Comparison of ENCODE assay signal across 31 cellular contexts in genomic region chr6:87257565-87257964, GRCh38.
"Had no signal": no experiment of that assay in that cellular context is flagged by ENCODE, and none has a peak within 500 bp of the region (broad histone marks: within the 10 kb centered on the region; RNA-seq: fewer than 3 reads in every experiment).

No MANE protein-coding gene starts in this region.

- H3K27ac ChIP-seq: breast epithelium, neutrophil, skin epidermis, testis, WERI-Rb-1 had no signal

- H3K4me1 ChIP-seq: breast epithelium, testis had no signal

- H3K27me3 Mint-ChIP-seq: activated CD4-positive, alpha-beta memory T cell treated with anti-CD3 and anti-CD28 coated beads, Interleukin-2, amount 10 ng/mL, durations not matched to agents 7 days and 5 days; activated CD4-positive, alpha-beta T cell treated with anti-CD3 and anti-CD28 coated beads, Interleukin-2, amount 10 ng/mL, durations not matched to agents 24 days and 14 days; naive B cell; progenitor cell of endocrine pancreas had no signal

- H3K9me3 ChIP-seq: breast epithelium, neutrophil, testis had no signal

- FAIRE-seq: kidney, urothelium cell line had no signal

- H3K4me1 Mint-ChIP-seq: nephron progenitor cell had no signal

- H3K4me3 ChIP-seq: breast epithelium, skin epidermis, testis had no signal

- H3K27me3 ChIP-seq: breast epithelium, neutrophil, testis had no signal

- H3K9me3 Mint-ChIP-seq: activated CD4-positive, alpha-beta memory T cell treated with anti-CD3 and anti-CD28 coated beads, Interleukin-2, amount 10 ng/mL, durations not matched to agents 7 days and 5 days; immature natural killer cell had no signal

- DNase-seq: activated CD4-positive, alpha-beta memory T cell treated with anti-CD3 and anti-CD28 coated beads, Interleukin-2, amount 10 ng/mL, durations not matched to agents 7 days and 5 days; activated CD4-positive, alpha-beta T cell treated with anti-CD3 and anti-CD28 coated beads, Interleukin-2, amount 10 ng/mL, durations not matched to agents 24 days and 14 days; activated CD4-positive, CD25-positive, alpha-beta regulatory T cell treated with anti-CD3 and anti-CD28 coated beads, Interleukin-2, amount 50 U/mL, for 72 hours; activated CD8-positive, alpha-beta memory T cell treated with anti-CD3 and anti-CD28 coated beads, Interleukin-2, amount 50 U/mL, for 48 hours; activated naive CD4-positive, alpha-beta T cell; activated T-cell treated with anti-CD3 and anti-CD28 coated beads, Interleukin-2, amount 50 U/mL, for 48 hours; central memory CD4-positive, alpha-beta T cell; foreskin fibroblast; head of caudate nucleus; hippocampal formation; immature natural killer cell; kidney; left colon; mammary epithelial cell; naive B cell; nephron progenitor cell; stimulated activated CD4-positive, alpha-beta T cell treated with anti-CD3 and anti-CD28 coated beads, Interleukin-12 subunit alpha, Interleukin-12 subunit beta, amount 100 ng/mL, for 4 hours; stimulated activated CD4-positive, alpha-beta T cell treated with anti-CD3 and anti-CD28 coated beads, Interleukin-4, amount 100 ng/mL, for 1 hour; stimulated activated naive CD8-positive, alpha-beta T cell treated with anti-CD3 and anti-CD28 coated beads, Interleukin-15, Interleukin-2, amounts not matched to agents 100 U/mL and 50 U/mL, for 24 hours; testis; trophoblast cell; WERI-Rb-1 had no signal

- H3K4me3 Mint-ChIP-seq: activated CD4-positive, alpha-beta memory T cell treated with anti-CD3 and anti-CD28 coated beads, Interleukin-2, amount 10 ng/mL, durations not matched to agents 7 days and 5 days; activated CD4-positive, alpha-beta T cell treated with anti-CD3 and anti-CD28 coated beads, Interleukin-2, amount 10 ng/mL, durations not matched to agents 24 days and 14 days; immature natural killer cell; naive B cell; nephron progenitor cell had no signal

- ATAC-seq: activated naive CD4-positive, alpha-beta T cell treated with anti-CD3 and anti-CD28 coated beads, Interleukin-2, amount 50 U/mL, for 72 hours; esophagus mucosa; left colon; sciatic nerve; stimulated activated naive CD8-positive, alpha-beta T cell treated with anti-CD3 and anti-CD28 coated beads, Interleukin-15, Interleukin-2, amounts not matched to agents 100 U/mL and 50 U/mL, for 24 hours had no signal

- H3K27ac Mint-ChIP-seq: activated CD4-positive, alpha-beta memory T cell treated with anti-CD3 and anti-CD28 coated beads, Interleukin-2, amount 10 ng/mL, durations not matched to agents 7 days and 5 days; activated CD4-positive, alpha-beta T cell treated with anti-CD3 and anti-CD28 coated beads, Interleukin-2, amount 10 ng/mL, durations not matched to agents 24 days and 14 days; activated naive CD4-positive, alpha-beta T cell treated with anti-CD3 and anti-CD28 coated beads, Interleukin-2, amount 50 U/mL, for 72 hours; activated T-helper 2 cell treated with anti-CD3 and anti-CD28 coated beads, Interferon-gamma antibody, Interleukin-2, Interleukin-4, amounts not matched to agents 10 μg/mL and 5 μg/mL and 100 μg/mL, durations not matched to agents 14 hours and 24 hours and 36 hours; immature natural killer cell; nephron progenitor cell; progenitor cell of endocrine pancreas had no signal
